Comparison of ENCODE assay signal across 1 cellular context in genomic region chr14:30532264-30532663, GRCh38.
TF ChIP-seq lines count a peak whose summit lies in the region.

No MANE protein-coding gene starts in this region.

TF ChIP-seq in HepG2, 621 proteins besides CTCF, POLR2A, EP300 and RAD21 (continued from another document):
- TF ChIP-seq ZNF639 (CRISPR knock-in tag; conservative IDR thresholded peaks at IDR 0.05) (no peak), GABPA (IDR thresholded peaks at IDR 0.05; ENCODE audit: low read depth, low read length) (no peak), GABPA (CRISPR knock-in tag; IDR thresholded peaks at IDR 0.05; ENCODE audit: low read depth) (no peak), HHEX (CRISPR knock-in tag; IDR thresholded peaks at IDR 0.05) (no peak), MAFG (CRISPR knock-in tag; IDR thresholded peaks at IDR 0.05) (no peak), PRPF4 (IDR thresholded peaks at IDR 0.05; ENCODE audit: low read depth, low read length, poor library complexity, severe bottlenecking) (no peak), BCL6 (CRISPR knock-in tag; IDR thresholded peaks at IDR 0.05) (no peak)
